In genomic region chr17:47704781-47705180, GRCh38 we compare ENCODE assay signal across 18 cellular contexts. TPM values are rescaled to one million over a fixed set of nuclear protein-coding genes. Genes with fewer than 3 reads are reported as not detected.
DNase-seq lines count a peak whose midpoint lies in the region; ATAC-seq and TF ChIP-seq lines count a peak whose summit lies in the region.
"Had no signal": no experiment of that assay in that cellular context is flagged by ENCODE, and none has a peak within 500 bp of the region (broad histone marks: within the 10 kb centered on the region; RNA-seq: fewer than 3 reads in every experiment).

No MANE protein-coding gene starts in this region.

- peaks cover 8% of the 10 kb centered on the region for H3K4me1 ChIP-seq in Karpas-422 (ENCODE audit: low read length)

- H3K4me3 Mint-ChIP-seq in T-helper 1 cell treated with Interleukin-12 subunit alpha and Interleukin-12 subunit beta and Interleukin-4 antibody, amounts not matched to agents 30 μg/mL and 1 μg/mL, for 36 hours: peak overlapping the region; percentile 56
- peak overlapping the region; percentile 57 to 92 (median 80) for H3K4me3 Mint-ChIP-seq in IgD-negative memory B cell
- H3K4me3 Mint-ChIP-seq in activated naive CD8-positive, alpha-beta T cell treated with anti-CD3 and anti-CD28 coated beads for 36 hours: peak overlapping the region; percentile 76
- H3K4me3 Mint-ChIP-seq in natural killer cell: peak overlapping the region; percentile 91
- H3K4me3 Mint-ChIP-seq: HFFc6 had no signal

- H3K4me3 ChIP-seq in Karpas-422 (ENCODE audit: low read length): no peak overlapping the region

- H3K9me3 ChIP-seq in Karpas-422 (ENCODE audit: low read length): no peaks in the 10 kb centered on the region

- no peak overlapping the region for H3K9ac ChIP-seq in Karpas-422 (ENCODE audit: low read length)

- H3K4me1 Mint-ChIP-seq in T-helper 1 cell treated with Interleukin-12 subunit alpha and Interleukin-12 subunit beta and Interleukin-4 antibody, amounts not matched to agents 30 μg/mL and 1 μg/mL, for 36 hours (ENCODE audit: low read depth): peaks cover 65% of the 10 kb centered on the region
- H3K4me1 Mint-ChIP-seq in IgD-negative memory B cell (peaks cover 36 to 50% (median 44%) of the 10 kb centered on the region in 3 donors), natural killer cell (peaks cover 70 to 81% of the 10 kb centered on the region in 2 donors)
- H3K4me1 Mint-ChIP-seq in activated naive CD8-positive, alpha-beta T cell treated with anti-CD3 and anti-CD28 coated beads for 36 hours: peaks cover 71% of the 10 kb centered on the region

- H4K20me1 ChIP-seq in Karpas-422 (ENCODE audit: insufficient read depth, low read depth, low read length): no peaks in the 10 kb centered on the region

- no peak for TF ChIP-seq CTCF in natural killer cell (IDR thresholded peaks at IDR 0.05)

- intact Hi-C loops in natural killer cell (cut with micrococcal nuclease): loop anchor here (5.0 kb wide), 1 partner anchor 42 kb away; no protein-coding TSS in a partner anchor

- H3K9me3 Mint-ChIP-seq in T-helper 1 cell treated with Interleukin-12 subunit alpha and Interleukin-12 subunit beta and Interleukin-4 antibody, amounts not matched to agents 30 μg/mL and 1 μg/mL, for 36 hours: no peaks in the 10 kb centered on the region
- no peaks in the 10 kb centered on the region for H3K9me3 Mint-ChIP-seq in IgD-negative memory B cell
- H3K9me3 Mint-ChIP-seq in activated naive CD8-positive, alpha-beta T cell treated with anti-CD3 and anti-CD28 coated beads for 36 hours: no peaks in the 10 kb centered on the region
- no peaks in the 10 kb centered on the region for H3K9me3 Mint-ChIP-seq in natural killer cell
- H3K9me3 Mint-ChIP-seq: HFFc6 had no signal

- H3K4me2 ChIP-seq in Karpas-422 (ENCODE audit: low read depth, low read length, poor library complexity, severe bottlenecking): no peak overlapping the region

- ATAC-seq in natural killer cell (no peak), HG03469 (IDR thresholded peaks at IDR 0.05; ENCODE audit: unreplicated experiment) (no peak)
- ATAC-seq: SK-N-SH treated with all-trans-retinoic acid at 6 μM for 48 hours had no signal

- no peaks in the 10 kb centered on the region for H3K9me2 ChIP-seq in Karpas-422 (replicated peaks; ENCODE audit: insufficient read depth, low read length)

- H3K79me2 ChIP-seq in Karpas-422 (ENCODE audit: low read length): no peaks in the 10 kb centered on the region

- no peaks in the 10 kb centered on the region for H3K27me3 Mint-ChIP-seq in T-helper 1 cell treated with Interleukin-12 subunit alpha and Interleukin-12 subunit beta and Interleukin-4 antibody, amounts not matched to agents 30 μg/mL and 1 μg/mL, for 36 hours (ENCODE audit: low read depth)
- H3K27me3 Mint-ChIP-seq in IgD-negative memory B cell (peaks cover 3% of the 10 kb centered on the region), natural killer cell (ENCODE audit: low read depth in 2 of 2) (no peaks in the 10 kb centered on the region)
- H3K27me3 Mint-ChIP-seq in activated naive CD8-positive, alpha-beta T cell treated with anti-CD3 and anti-CD28 coated beads for 36 hours: no peaks in the 10 kb centered on the region

- H3K36me3 Mint-ChIP-seq in T-helper 1 cell treated with Interleukin-12 subunit alpha and Interleukin-12 subunit beta and Interleukin-4 antibody, amounts not matched to agents 30 μg/mL and 1 μg/mL, for 36 hours (ENCODE audit: low read depth): no peaks in the 10 kb centered on the region
- H3K36me3 Mint-ChIP-seq in IgD-negative memory B cell (no peaks in the 10 kb centered on the region), natural killer cell (no peaks in the 10 kb centered on the region)
- H3K36me3 Mint-ChIP-seq in activated naive CD8-positive, alpha-beta T cell treated with anti-CD3 and anti-CD28 coated beads for 36 hours: peaks cover 14% of the 10 kb centered on the region

- DNase-seq in T-helper 1 cell (no peak), natural killer cell (no peak), NCI-H1105 (lab: John Stamatoyannopoulos, UW) (no peak), Karpas-422 (no peak)
- no peak for DNase-seq in activated naive CD8-positive, alpha-beta T cell treated with anti-CD3 and anti-CD28 coated beads for 36 hours
- DNase-seq: HFFc6, KG1, kidney glomerular epithelial cell, NCI-H1417 treated with DMSO at 0.1 percent for 48 hours had no signal

- H3K27ac Mint-ChIP-seq in T-helper 1 cell treated with Interleukin-12 subunit alpha and Interleukin-12 subunit beta and Interleukin-4 antibody, amounts not matched to agents 30 μg/mL and 1 μg/mL, for 36 hours: peak overlapping the region; percentile 91
- H3K27ac Mint-ChIP-seq in IgD-negative memory B cell: peak overlapping the region in 2 of 3 donors; percentile 57 to 77
- H3K27ac Mint-ChIP-seq in activated naive CD8-positive, alpha-beta T cell treated with anti-CD3 and anti-CD28 coated beads for 36 hours: peak overlapping the region; percentile 97
- H3K27ac Mint-ChIP-seq in natural killer cell: peak overlapping the region; percentile 98
- H3K27ac Mint-ChIP-seq: HFFc6, progenitor cell of endocrine pancreas had no signal

- H3K27ac ChIP-seq in Karpas-422 (ENCODE audit: low read length): no peak overlapping the region
- H3K27ac ChIP-seq: 22Rv1, HL-60 had no signal

- no peaks in the 10 kb centered on the region for H3K27me3 ChIP-seq in Karpas-422 (ENCODE audit: low read length)

- H3K36me3 ChIP-seq in Karpas-422 (ENCODE audit: insufficient read depth, low read length): no peaks in the 10 kb centered on the region

- no peak overlapping the region for H2AFZ ChIP-seq in Karpas-422 (ENCODE audit: low read length)

RNA-seq across cellular contexts. Expression of gene TBKBP1, which starts 10.8 kb away (rescaled TPM):
- polyA plus RNA-seq in IgD-negative memory B cell: 0.24 TPM
- 10 to 100 TPM; 11.7 to 11.9 TPM for total RNA-seq in activated naive CD8-positive, alpha-beta T cell treated with anti-CD3 and anti-CD28 coated beads for 36 hours
- 10 to 100 TPM; 21.4 to 38.9 (median 37.6) TPM for total RNA-seq in natural killer cell
- 0.25 and 0.56 TPM in 2 replicates for total RNA-seq in Karpas-422 (2014; rRNA removed; shearing (Covaris generic); ENCODE audit: low replicate concordance)

RNA-seq across cellular contexts. Expression of gene TBX21, which starts 28.3 kb away (rescaled TPM):
- 10.0 TPM for polyA plus RNA-seq in IgD-negative memory B cell
- total RNA-seq in activated naive CD8-positive, alpha-beta T cell treated with anti-CD3 and anti-CD28 coated beads for 36 hours: 10 to 100 TPM; 61.7 to 61.9 TPM
- total RNA-seq in natural killer cell: 100 to 1,000 TPM; 234 to 328 (median 257) TPM
- not detected in 2 replicates for total RNA-seq in Karpas-422 (2014; rRNA removed; shearing (Covaris generic); ENCODE audit: low replicate concordance)
- total RNA-seq: fibroblast of lung, HFFc6, NCI-H460, progenitor cell of endocrine pancreas had no signal
- polyA plus RNA-seq: fibroblast of lung had no signal

RNA-seq across cellular contexts. Expression of gene KPNB1, which starts 55.1 kb away (rescaled TPM):
- polyA plus RNA-seq in IgD-negative memory B cell: 28.4 TPM
- total RNA-seq in activated naive CD8-positive, alpha-beta T cell treated with anti-CD3 and anti-CD28 coated beads for 36 hours: 100 to 1,000 TPM; 886 to 911 TPM
- total RNA-seq in natural killer cell: 100 to 1,000 TPM; 236 to 273 (median 259) TPM
- total RNA-seq in Karpas-422 (2014; rRNA removed; shearing (Covaris generic); ENCODE audit: low replicate concordance): 152 and 184 TPM in 2 replicates

Comparison
In these comparisons a context has a peak if more than half of its experiments do, and no peak if none do; other contexts are left out.
1. RNA of gene TBX21, which starts 28.3 kb away (total RNA-seq): 234 to 328 TPM in natural killer cell and 61.7 to 61.9 TPM in activated naive CD8-positive, alpha-beta T cell treated with anti-CD3 and anti-CD28 coated beads for 36 hours; not detected in Karpas-422; every median in the first group is over 10 times any median in the second.
2. Peak in every context shown above with its lines, with median percentiles within 50 percentile points of each other: H3K27ac Mint-ChIP-seq and H3K4me3 Mint-ChIP-seq.